Comparison of ENCODE assay signal across 15 cellular contexts in genomic region chr3:188021502-188022040, GRCh38.
A peak's percentile ranks its signal among the peaks of the same experiment; 100 is the strongest.
DNase-seq lines count a peak whose midpoint lies in the region; ATAC-seq, FAIRE-seq and TF ChIP-seq lines count a peak whose summit lies in the region.
"Had no signal": no experiment of that assay in that cellular context is flagged by ENCODE, and none has a peak within 500 bp of the region (broad histone marks: within the 10 kb centered on the region; RNA-seq: fewer than 3 reads in every experiment).

No MANE protein-coding gene starts in this region.

- TF ChIP-seq CTCF in Caco-2 (IDR thresholded peaks at IDR 0.05; ENCODE audit: insufficient read depth in 1 of 2, low read depth in 1 of 2, low read length in 1 of 2, severe bottlenecking in 1 of 2, unreplicated experiment in 1 of 2) = no peak
- no peak for TF ChIP-seq CTCF in endothelial cell of umbilical vein (IDR thresholded peaks at IDR 0.05; ENCODE audit: extremely low read depth in 1 of 2, insufficient read depth in 1 of 2, low read depth in 1 of 2, low read length in 2 of 2)
- no peak for TF ChIP-seq CTCF in neural progenitor cell (IDR thresholded peaks at IDR 0.05)
- no peak for TF ChIP-seq CTCF in body of pancreas (IDR thresholded peaks at IDR 0.05)

- intact Hi-C loops in Caco-2 (cut with micrococcal nuclease; ENCODE audit: unreplicated experiment) = loop anchor here (1.0 to 2.0 kb wide), 2 partner anchors 15 to 19 kb away; no protein-coding TSS in a partner anchor
- intact Hi-C loops in endothelial cell of umbilical vein (cut with micrococcal nuclease) = no loop called here
- intact Hi-C loops in body of pancreas (cut with DNase I) = no loop called here

- no peak overlapping the region for H3K27ac ChIP-seq in endothelial cell of umbilical vein (ENCODE audit: insufficient read depth, low read depth, low read length)
- no peak overlapping the region for H3K27ac ChIP-seq in neural progenitor cell
- no peak overlapping the region for H3K27ac ChIP-seq in body of pancreas

- H3K79me2 ChIP-seq in endothelial cell of umbilical vein (ENCODE audit: control insufficient read depth, insufficient read depth, low read length) = no peaks in the 10 kb centered on the region
- no peaks in the 10 kb centered on the region for H3K79me2 ChIP-seq in neural progenitor cell (ENCODE audit: low read depth)

- DNase-seq in Caco-2 (peak; percentile 50 to 67), NCI-H226 (peak; percentile 96), endothelial cell of umbilical vein (ENCODE audit: low read depth, low spot score) (peak; percentile 56), neural progenitor cell (ENCODE audit: low spot score) (no peak), body of pancreas (no peak), NCI-H446 treated with DMSO at 0.1 percent for 48 hours (lab: John Stamatoyannopoulos, UW) (no peak)
- DNase-seq in T-helper 2 cell treated with Interferon-gamma antibody and Interleukin-4, amounts not matched to agents 5 μg/mL and 100 μg/mL, for 36 hours (ENCODE audit: low spot score) = no peak
- DNase-seq: activated CD4-positive, alpha-beta T cell treated with anti-CD3 and anti-CD28 coated beads for 36 hours; activated T-cell treated with anti-CD3 and anti-CD28 coated beads, Interleukin-2, amount 50 U/mL, for 1 hour; BE2C; NCI-H524 had no signal

- 80 to 81% methylated on average over 7 of the region's 7 CpGs for WGBS in body of pancreas, 2 donors

- dilution Hi-C loops in endothelial cell of umbilical vein (cut with MboI; ENCODE audit: extremely low pct_ligation_motif_present, low sequenced_read_pairs) = no loop called here

- no peaks in the 10 kb centered on the region for H3K9me3 Mint-ChIP-seq in Caco-2 (ENCODE audit: unreplicated experiment)
- H3K9me3 Mint-ChIP-seq in neural progenitor cell = no peaks in the 10 kb centered on the region
- H3K9me3 Mint-ChIP-seq in T-helper 2 cell treated with Interferon-gamma antibody and Interleukin-4, amounts not matched to agents 5 μg/mL and 100 μg/mL, for 36 hours = peaks cover 12% of the 10 kb centered on the region
- H3K9me3 Mint-ChIP-seq: IgD-negative memory B cell had no signal

- no peak overlapping the region for H3K9ac ChIP-seq in endothelial cell of umbilical vein (replicated peaks; ENCODE audit: extremely low read depth, insufficient read depth, low read length)
- H3K9ac ChIP-seq in neural progenitor cell = no peak overlapping the region

- no peaks in the 10 kb centered on the region for H3F3A ChIP-seq in neural progenitor cell (ENCODE audit: low read depth)

- H3K4me1 ChIP-seq in Caco-2 (peaks cover 11% of the 10 kb centered on the region), endothelial cell of umbilical vein (ENCODE audit: control insufficient read depth, extremely low read depth, insufficient read depth, low read length) (peaks cover 8% of the 10 kb centered on the region), neural progenitor cell (no peaks in the 10 kb centered on the region), body of pancreas (peaks cover 16% of the 10 kb centered on the region)
- H3K4me1 ChIP-seq: BE2C had no signal

- ATAC-seq in body of pancreas = no peak
- no peak for ATAC-seq in GM19455 (IDR thresholded peaks at IDR 0.05; ENCODE audit: unreplicated experiment)
- ATAC-seq: activated CD4-positive, alpha-beta T cell treated with anti-CD3 and anti-CD28 coated beads for 36 hours had no signal

- no peaks in the 10 kb centered on the region for H3K36me3 Mint-ChIP-seq in Caco-2 (ENCODE audit: insufficient read depth, unreplicated experiment)
- H3K36me3 Mint-ChIP-seq in neural progenitor cell = no peaks in the 10 kb centered on the region
- H3K36me3 Mint-ChIP-seq in T-helper 2 cell treated with Interferon-gamma antibody and Interleukin-4, amounts not matched to agents 5 μg/mL and 100 μg/mL, for 36 hours (ENCODE audit: low read depth) = peaks cover 5% of the 10 kb centered on the region
- H3K36me3 Mint-ChIP-seq: IgD-negative memory B cell had no signal

- FAIRE-seq in endothelial cell of umbilical vein (lab: Jason Lieb, UNC) = no peak
- FAIRE-seq: RCC 7860 had no signal

- CTCF ChIA-PET in Caco-2 (lab: Charles Lee) = interaction anchor here (0.9 kb wide), 1 partner anchor 271 kb away, joined by 3 read pairs; no protein-coding TSS in a partner anchor
- CTCF ChIA-PET in endothelial cell of umbilical vein (lab: Charles Lee) = interaction anchor here (1.0 to 1.8 kb wide), 3 partner anchors 9 to 274 kb away, joined by 3 to 5 read pairs (median 4); no protein-coding TSS in a partner anchor

- no peak for TF ChIP-seq POLR2A in endothelial cell of umbilical vein (IDR thresholded peaks at IDR 0.05; ENCODE audit: low read depth, low read length)
- TF ChIP-seq POLR2A in body of pancreas (IDR thresholded peaks at IDR 0.05) = no peak

- no peak overlapping the region for H3K4me3 ChIP-seq in Caco-2 (ENCODE audit: low read depth, low read length)
- H3K4me3 ChIP-seq in endothelial cell of umbilical vein (replicated peaks in 1 of 3; ENCODE audit: insufficient read depth in 1 of 3, low read depth in 1 of 3, low read length in 3 of 3) = no peak overlapping the region
- no peak overlapping the region for H3K4me3 ChIP-seq in neural progenitor cell
- no peak overlapping the region for H3K4me3 ChIP-seq in body of pancreas

- H3K4me2 ChIP-seq in endothelial cell of umbilical vein (ENCODE audit: insufficient read depth, low read length) = no peak overlapping the region
- no peak overlapping the region for H3K4me2 ChIP-seq in neural progenitor cell

- POLR2A ChIA-PET in Caco-2 (lab: Charles Lee) (no interaction called here), endothelial cell of umbilical vein (lab: Charles Lee) (no interaction called here)

- BruUV-seq in Caco-2 (replicated peaks; lab: Mats Ljungman, UMichigan) = no TSS peak
- no TSS peak for BruUV-seq in endothelial cell of umbilical vein (replicated peaks; lab: Mats Ljungman, UMichigan)

- H4K20me1 ChIP-seq in endothelial cell of umbilical vein (replicated peaks; ENCODE audit: control insufficient read depth, extremely low read depth, insufficient read depth, low read length) (no peaks in the 10 kb centered on the region), neural progenitor cell (ENCODE audit: low read depth) (no peaks in the 10 kb centered on the region)

- H3K27me3 Mint-ChIP-seq in Caco-2 (ENCODE audit: insufficient read depth, unreplicated experiment) (no peaks in the 10 kb centered on the region), neural progenitor cell (ENCODE audit: insufficient read depth, low read depth) (no peaks in the 10 kb centered on the region)
- peaks cover 17% of the 10 kb centered on the region for H3K27me3 Mint-ChIP-seq in T-helper 2 cell treated with Interferon-gamma antibody and Interleukin-4, amounts not matched to agents 5 μg/mL and 100 μg/mL, for 36 hours (ENCODE audit: low read depth)

- H3K4me3 Mint-ChIP-seq in Caco-2 (ENCODE audit: unreplicated experiment) (no peak overlapping the region), neural progenitor cell (no peak overlapping the region)
- no peak overlapping the region for H3K4me3 Mint-ChIP-seq in T-helper 2 cell treated with Interferon-gamma antibody and Interleukin-4, amounts not matched to agents 5 μg/mL and 100 μg/mL, for 36 hours
- H3K4me3 Mint-ChIP-seq: activated CD4-positive, alpha-beta T cell treated with anti-CD3 and anti-CD28 coated beads for 36 hours; IgD-negative memory B cell; T-helper 1 cell treated with Interleukin-12 subunit alpha and Interleukin-12 subunit beta and Interleukin-4 antibody, amounts not matched to agents 30 μg/mL and 1 μg/mL, for 36 hours had no signal

- H3K36me3 ChIP-seq in Caco-2 (ENCODE audit: control insufficient read depth, insufficient read depth, low read length) (no peaks in the 10 kb centered on the region; the same call in 1 of the 2 replicates), endothelial cell of umbilical vein (ENCODE audit: control insufficient read depth in 2 of 2, extremely low read depth in 1 of 2, insufficient read depth in 2 of 2, low read length in 2 of 2) (no peaks in the 10 kb centered on the region), neural progenitor cell (no peaks in the 10 kb centered on the region), body of pancreas (replicated peaks in 1 of 2; ENCODE audit: insufficient read depth in 1 of 2, low read depth in 2 of 2) (no peaks in the 10 kb centered on the region)
- H3K36me3 ChIP-seq: BE2C had no signal

- H3K4me1 Mint-ChIP-seq in Caco-2 (ENCODE audit: low read depth, unreplicated experiment) (no peaks in the 10 kb centered on the region), neural progenitor cell (peaks cover 1% of the 10 kb centered on the region)
- H3K4me1 Mint-ChIP-seq in T-helper 2 cell treated with Interferon-gamma antibody and Interleukin-4, amounts not matched to agents 5 μg/mL and 100 μg/mL, for 36 hours (ENCODE audit: low read depth) = peaks cover 6% of the 10 kb centered on the region
- H3K4me1 Mint-ChIP-seq: activated CD4-positive, alpha-beta T cell treated with anti-CD3 and anti-CD28 coated beads for 36 hours; IgD-negative memory B cell had no signal

- no peaks in the 10 kb centered on the region for H3K27me3 ChIP-seq in Caco-2 (replicated peaks; ENCODE audit: control insufficient read depth, insufficient read depth, low read length)
- H3K27me3 ChIP-seq in endothelial cell of umbilical vein (ENCODE audit: control insufficient read depth in 2 of 2, insufficient read depth in 2 of 2, low read length in 2 of 2) = peaks cover 0 to 7% of the 10 kb centered on the region in 2 experiments
- no peaks in the 10 kb centered on the region for H3K27me3 ChIP-seq in neural progenitor cell
- no peaks in the 10 kb centered on the region for H3K27me3 ChIP-seq in body of pancreas

- H3K9me1 ChIP-seq in endothelial cell of umbilical vein (replicated peaks; ENCODE audit: control insufficient read depth, extremely low read depth, insufficient read depth, low read length) = no peaks in the 10 kb centered on the region

- H3K9me3 ChIP-seq in Caco-2 (no peaks in the 10 kb centered on the region), endothelial cell of umbilical vein (replicated peaks; ENCODE audit: control insufficient read depth, insufficient read depth, low read length) (no peaks in the 10 kb centered on the region), neural progenitor cell (ENCODE audit: low read depth) (no peaks in the 10 kb centered on the region), body of pancreas (no peaks in the 10 kb centered on the region)
- H3K9me3 ChIP-seq: BE2C had no signal

- H3K27ac Mint-ChIP-seq in Caco-2 (ENCODE audit: unreplicated experiment) (peak overlapping the region; percentile 63), neural progenitor cell (no peak overlapping the region)
- H3K27ac Mint-ChIP-seq in T-helper 2 cell treated with Interferon-gamma antibody and Interleukin-4, amounts not matched to agents 5 μg/mL and 100 μg/mL, for 36 hours = no peak overlapping the region
- H3K27ac Mint-ChIP-seq: activated CD4-positive, alpha-beta T cell treated with anti-CD3 and anti-CD28 coated beads for 36 hours; IgD-negative memory B cell; T-helper 1 cell treated with Interleukin-12 subunit alpha and Interleukin-12 subunit beta and Interleukin-4 antibody, amounts not matched to agents 30 μg/mL and 1 μg/mL, for 36 hours had no signal

- H2AFZ ChIP-seq in endothelial cell of umbilical vein (ENCODE audit: low read depth, low read length) = peak overlapping the region; percentile 73
- H2AFZ ChIP-seq in neural progenitor cell (replicated peaks) = peak overlapping the region; percentile 37

Comparison
In these comparisons a context has a peak if more than half of its experiments do, and no peak if none do; other contexts are left out.
1. DNase-seq: peak in Caco-2 (2 of 2), NCI-H226 (single experiment) and endothelial cell of umbilical vein (single experiment); none in neural progenitor cell (single experiment), T-helper 2 cell treated with Interferon-gamma antibody and Interleukin-4, amounts not matched to agents 5 μg/mL and 100 μg/mL, for 36 hours (single experiment), body of pancreas (0 of 4) and NCI-H446 treated with DMSO at 0.1 percent for 48 hours (single experiment).